ENCODE assay signal across 8 cellular contexts in genomic region chr9:98998441-98999151, GRCh38. TPM values are rescaled to one million over a fixed set of nuclear protein-coding genes. Genes with fewer than 3 reads are reported as not detected.
DNase-seq lines count a peak whose midpoint lies in the region; TF ChIP-seq lines count a peak whose summit lies in the region.

No MANE protein-coding gene starts in this region.

- DNase-seq in GM19240 (ENCODE audit: insufficient read length, low spot score) (peak; percentile 57), NCI-H2029 treated with DMSO at 0.1 percent for 48 hours (lab: John Stamatoyannopoulos, UW) (peak; percentile 6), endothelial cell (ENCODE audit: low spot score) (peak; percentile 90), mesendoderm (peak; percentile 80), GOT3 (lab: John Stamatoyannopoulos, UW) (no peak)
- peak; percentile 63 for DNase-seq in activated CD4-positive, alpha-beta memory T cell treated with anti-CD3 and anti-CD28 coated beads, Interleukin-2, amount 10 ng/mL, durations not matched to agents 7 days and 5 days
- DNase-seq in stimulated activated CD8-positive, alpha-beta memory T cell treated with anti-CD3 and anti-CD28 coated beads, Interleukin-15, amount 100 ng/mL, for 24 hours (ENCODE audit: low read depth): peak; percentile 28

- H3K36me3 ChIP-seq in BLaER1 treated with 17β-estradiol and CSF1 and Interleukin-3, amounts not matched to agents 10 nM and 100 nM: no peaks in the 10 kb centered on the region
- no peaks in the 10 kb centered on the region for H3K36me3 ChIP-seq in mesendoderm (ENCODE audit: control insufficient read depth, insufficient read depth, low read length)

- H3K36me3 Mint-ChIP-seq in activated CD4-positive, alpha-beta memory T cell treated with anti-CD3 and anti-CD28 coated beads, Interleukin-2, amount 10 ng/mL, durations not matched to agents 7 days and 5 days (ENCODE audit: low read depth): no peaks in the 10 kb centered on the region
- H3K36me3 Mint-ChIP-seq in endothelial cell (ENCODE audit: low read depth, unreplicated experiment): peaks cover 5% of the 10 kb centered on the region

- H3K4me2 ChIP-seq in BLaER1 treated with 17β-estradiol and CSF1 and Interleukin-3, amounts not matched to agents 10 nM and 100 nM: peak overlapping the region; percentile 3 to 53 (median 27); a peak in 16 of 22 replicates
- no peak overlapping the region for H3K4me2 ChIP-seq in mesendoderm (ENCODE audit: low read length)

- H3K4ac ChIP-seq in mesendoderm (ENCODE audit: low read depth, low read length): no peak overlapping the region

- no peaks in the 10 kb centered on the region for H3K79me1 ChIP-seq in mesendoderm (ENCODE audit: low read length)

- H3K18ac ChIP-seq in mesendoderm (ENCODE audit: low read length): peak overlapping the region; percentile 64

- H3K4me1 ChIP-seq in BLaER1 treated with 17β-estradiol and CSF1 and Interleukin-3, amounts not matched to agents 10 nM and 100 nM: peaks cover 17 to 72% (median 54%) of the 10 kb centered on the region in 10 experiments
- peaks cover 11% of the 10 kb centered on the region for H3K4me1 ChIP-seq in mesendoderm (ENCODE audit: control insufficient read depth, low read depth, low read length)

- H2BK120ac ChIP-seq in mesendoderm (ENCODE audit: low read depth, low read length): no peak overlapping the region

- CTCF ChIA-PET in activated CD4-positive, alpha-beta memory T cell treated with anti-CD3 and anti-CD28 coated beads, Interleukin-2, amount 10 ng/mL, durations not matched to agents 7 days and 5 days (lab: Charles Lee): interaction anchor here (0.6 to 9.2 kb wide), 26 partner anchors 9 to 199 kb away, joined by 3 to 208 read pairs (median 4); partner anchors contain the start of gene TGFBR1

- no peak overlapping the region for H3K27ac Mint-ChIP-seq in activated CD4-positive, alpha-beta memory T cell treated with anti-CD3 and anti-CD28 coated beads, Interleukin-2, amount 10 ng/mL, durations not matched to agents 7 days and 5 days
- H3K27ac Mint-ChIP-seq in endothelial cell (ENCODE audit: unreplicated experiment): no peak overlapping the region

- H3K27ac ChIP-seq in BLaER1 treated with 17β-estradiol and CSF1 and Interleukin-3, amounts not matched to agents 10 nM and 100 nM: 0 out of 22 replicates have a peak overlapping the region, but pooled peaks of 1 of the 11 experiments have one; percentile 18
- H3K27ac ChIP-seq in mesendoderm (ENCODE audit: low read depth, low read length): peak overlapping the region; percentile 23

- peak; percentile 92 for TF ChIP-seq CTCF in endothelial cell (IDR thresholded peaks at IDR 0.05; ENCODE audit: unreplicated experiment)

- peak overlapping the region; percentile 86 for H4K5ac ChIP-seq in mesendoderm (ENCODE audit: low read length)

- peak overlapping the region; percentile 71 for H3K56ac ChIP-seq in mesendoderm (ENCODE audit: low read length)

- H2BK15ac ChIP-seq in mesendoderm (replicated peaks; ENCODE audit: low read depth): no peak overlapping the region

- POLR2A ChIA-PET in activated CD4-positive, alpha-beta memory T cell treated with anti-CD3 and anti-CD28 coated beads, Interleukin-2, amount 10 ng/mL, durations not matched to agents 7 days and 5 days (lab: Charles Lee): interaction anchor here (1.1 kb wide), 1 partner anchor 55 kb away, joined by 4 read pairs; no protein-coding TSS in a partner anchor

- H3K23ac ChIP-seq in mesendoderm (ENCODE audit: low read length): no peak overlapping the region

- no peak overlapping the region for H3K9ac ChIP-seq in BLaER1 treated with 17β-estradiol and CSF1 and Interleukin-3, amounts not matched to agents 10 nM and 100 nM
- no peak overlapping the region for H3K9ac ChIP-seq in mesendoderm (ENCODE audit: low read length)

- peaks cover 22% of the 10 kb centered on the region for H3K27me3 Mint-ChIP-seq in activated CD4-positive, alpha-beta memory T cell treated with anti-CD3 and anti-CD28 coated beads, Interleukin-2, amount 10 ng/mL, durations not matched to agents 7 days and 5 days
- peaks cover 10% of the 10 kb centered on the region for H3K27me3 Mint-ChIP-seq in endothelial cell (ENCODE audit: unreplicated experiment)

- peaks cover 0 to 6% (median 0%) of the 10 kb centered on the region in 11 experiments; a peak in 3 of 22 replicates for H3K9me3 ChIP-seq in BLaER1 treated with 17β-estradiol and CSF1 and Interleukin-3, amounts not matched to agents 10 nM and 100 nM (replicated peaks in 1 of 11)

- no peak overlapping the region for H2AK5ac ChIP-seq in mesendoderm (ENCODE audit: low read length)

- H3K9me3 Mint-ChIP-seq in activated CD4-positive, alpha-beta memory T cell treated with anti-CD3 and anti-CD28 coated beads, Interleukin-2, amount 10 ng/mL, durations not matched to agents 7 days and 5 days: no peaks in the 10 kb centered on the region
- H3K9me3 Mint-ChIP-seq in endothelial cell (ENCODE audit: unreplicated experiment): no peaks in the 10 kb centered on the region

- peaks cover 24% of the 10 kb centered on the region for H3K4me1 Mint-ChIP-seq in activated CD4-positive, alpha-beta memory T cell treated with anti-CD3 and anti-CD28 coated beads, Interleukin-2, amount 10 ng/mL, durations not matched to agents 7 days and 5 days
- peaks cover 24% of the 10 kb centered on the region for H3K4me1 Mint-ChIP-seq in endothelial cell (ENCODE audit: unreplicated experiment)

- H2BK5ac ChIP-seq in mesendoderm (ENCODE audit: low read length): peak overlapping the region; percentile 29

- H3K27me3 ChIP-seq in BLaER1 treated with 17β-estradiol and CSF1 and Interleukin-3, amounts not matched to agents 10 nM and 100 nM: peaks cover 44 to 61% (median 52%) of the 10 kb centered on the region in 11 experiments
- H3K27me3 ChIP-seq in mesendoderm (ENCODE audit: insufficient read depth, low read length, poor library complexity): no peaks in the 10 kb centered on the region

- no peak overlapping the region for H4K8ac ChIP-seq in mesendoderm (ENCODE audit: low read depth, low read length)

- no peak overlapping the region for H3K4me3 ChIP-seq in BLaER1 treated with 17β-estradiol and CSF1 and Interleukin-3, amounts not matched to agents 10 nM and 100 nM
- H3K4me3 ChIP-seq in mesendoderm (ENCODE audit: low read length): no peak overlapping the region

- peaks cover 0 to 32% (median 0%) of the 10 kb centered on the region in 11 experiments; a peak in 6 of 22 replicates for H4K20me1 ChIP-seq in BLaER1 treated with 17β-estradiol and CSF1 and Interleukin-3, amounts not matched to agents 10 nM and 100 nM

- no peak overlapping the region for H3K4me3 Mint-ChIP-seq in activated CD4-positive, alpha-beta memory T cell treated with anti-CD3 and anti-CD28 coated beads, Interleukin-2, amount 10 ng/mL, durations not matched to agents 7 days and 5 days
- no peak overlapping the region for H3K4me3 Mint-ChIP-seq in endothelial cell (ENCODE audit: unreplicated experiment)

- no CpG with 5 or more reads among the region's 19 CpGs for WGBS in mesendoderm (ENCODE audit: extremely low coverage, insufficient coverage, low lambda C conversion rate)

- H3K79me2 ChIP-seq in mesendoderm (ENCODE audit: control insufficient read depth, insufficient read depth, low read length): no peaks in the 10 kb centered on the region

RNA-seq across cellular contexts. Expression of gene COL15A1, which starts 54.9 kb away (rescaled TPM):
- under 1 TPM; 0.30 to 0.33 TPM for total RNA-seq in activated CD4-positive, alpha-beta memory T cell treated with anti-CD3 and anti-CD28 coated beads, Interleukin-2, amount 10 ng/mL, durations not matched to agents 7 days and 5 days
- total RNA-seq in endothelial cell (ENCODE audit: unreplicated experiment): 24.0 TPM
- polyA plus RNA-seq in mesendoderm (2013, experiment 1 of 2): 0.22 TPM
- 0.32 TPM for polyA plus RNA-seq in mesendoderm (2013, experiment 2 of 2)

Comparison
In these comparisons a context has a peak if more than half of its experiments do, and no peak if none do; other contexts are left out.
1. RNA of gene COL15A1, which starts 54.9 kb away (total RNA-seq): 24.0 TPM in endothelial cell (single experiment); 0.30 to 0.33 TPM in activated CD4-positive, alpha-beta memory T cell treated with anti-CD3 and anti-CD28 coated beads, Interleukin-2, amount 10 ng/mL, durations not matched to agents 7 days and 5 days; every median in the first group is over 10 times any median in the second.